In genomic region chr5:4893063-4893744, GRCh38 we compare ENCODE assay signal across 26 cellular contexts.
"Had no signal": no experiment of that assay in that cellular context is flagged by ENCODE, and none has a peak within 500 bp of the region (broad histone marks: within the 10 kb centered on the region; RNA-seq: fewer than 3 reads in every experiment).

No MANE protein-coding gene starts in this region.

- H3K4me3 ChIP-seq: esophagus muscularis mucosa, gastroesophageal sphincter had no signal

- ATAC-seq: activated CD4-positive, alpha-beta T cell treated with anti-CD3 and anti-CD28 coated beads for 36 hours; activated CD8-positive, alpha-beta T cell treated with anti-CD3 and anti-CD28 coated beads for 36 hours; activated T-cell treated with anti-CD3 and anti-CD28 coated beads, Interleukin-2, amount 50 U/mL, for 4 hours; activated T-helper 17 cell treated with anti-CD3 and anti-CD28 coated beads, Interleukin-2, amount 50 U/mL, for 72 hours; effector memory CD8-positive, alpha-beta T cell; foreskin keratinocyte; gastroesophageal sphincter had no signal

- H3K9me3 ChIP-seq: esophagus muscularis mucosa, gastroesophageal sphincter had no signal

- H3K4me1 ChIP-seq: esophagus muscularis mucosa, foreskin keratinocyte, gastroesophageal sphincter had no signal

- H3K36me3 ChIP-seq: brain microvascular endothelial cell, esophagus muscularis mucosa, gastroesophageal sphincter had no signal

- H3K27ac ChIP-seq: brain microvascular endothelial cell, esophagus muscularis mucosa, foreskin keratinocyte, gastroesophageal sphincter had no signal

- H3K27me3 ChIP-seq: brain microvascular endothelial cell, esophagus muscularis mucosa, foreskin keratinocyte had no signal

- DNase-seq: activated CD4-positive, alpha-beta T cell treated with anti-CD3 and anti-CD28 coated beads for 36 hours; activated CD4-positive, alpha-beta T cell treated with anti-CD3 and anti-CD28 coated beads, Interleukin-2, amount 50 U/mL, for 1 hour; activated CD4-positive, alpha-beta T cell treated with anti-CD3 and anti-CD28 coated beads, Interleukin-2, amount 50 U/mL, for 48 hours; activated CD4-positive, CD25-positive, alpha-beta regulatory T cell; activated CD4-positive, CD25-positive, alpha-beta regulatory T cell treated with anti-CD3 and anti-CD28 coated beads, Interleukin-2, amount 50 U/mL, for 72 hours; activated CD8-positive, alpha-beta memory T cell treated with anti-CD3 and anti-CD28 coated beads for 24 hours; activated CD8-positive, alpha-beta T cell treated with anti-CD3 and anti-CD28 coated beads for 36 hours; activated effector memory CD4-positive, alpha-beta T cell treated with Interleukin-2 at 50 U/mL for 16 hours; activated gamma-delta T cell treated with Interleukin-2 at 50 U/mL for 16 hours; activated naive CD4-positive, alpha-beta T cell treated with anti-CD3 and anti-CD28 coated beads, Interleukin-2, amount 50 U/mL, for 16 hours; activated naive CD4-positive, alpha-beta T cell treated with Interleukin-2 at 50 U/mL for 16 hours; activated T-cell treated with anti-CD3 and anti-CD28 coated beads, Interleukin-2, amount 50 U/mL, for 4 hours; amniotic stem cell; anterior cingulate cortex; brain microvascular endothelial cell; caudate nucleus; cortex of kidney; dermis blood vessel endothelial cell; effector CD4-positive, alpha-beta T cell; effector memory CD8-positive, alpha-beta T cell; erythroblast; foreskin keratinocyte; T-helper 2 cell had no signal
